Comparison of ENCODE assay signal across 15 cellular contexts in genomic region chr19:38714354-38714778, GRCh38. TPM values are rescaled to one million over a fixed set of nuclear protein-coding genes. Genes with fewer than 3 reads are reported as not detected.
A peak's percentile ranks its signal among the peaks of the same experiment; 100 is the strongest.
DNase-seq lines count a peak whose midpoint lies in the region; FAIRE-seq and TF ChIP-seq lines count a peak whose summit lies in the region.
"Had no signal": no experiment of that assay in that cellular context is flagged by ENCODE, and none has a peak within 500 bp of the region (broad histone marks: within the 10 kb centered on the region; RNA-seq: fewer than 3 reads in every experiment).

No MANE protein-coding gene starts in this region.

- peaks cover 38% of the 10 kb centered on the region for H3K4me1 ChIP-seq in astrocyte (ENCODE audit: insufficient read depth, low read length)
- H3K4me1 ChIP-seq in kidney (ENCODE audit: control insufficient read depth in 1 of 2, insufficient read depth in 1 of 2, low read depth in 1 of 2, low read length in 2 of 2): peaks cover 22 to 57% of the 10 kb centered on the region in 2 donors
- peaks cover 30 to 76% (median 57%) of the 10 kb centered on the region in 6 donors for H3K4me1 ChIP-seq in spleen
- no peaks in the 10 kb centered on the region for H3K4me1 ChIP-seq in OCI-LY7 (ENCODE audit: insufficient read depth, low read length, poor library complexity, severe bottlenecking)
- H3K4me1 ChIP-seq: foreskin keratinocyte had no signal

- H2AFZ ChIP-seq in astrocyte (ENCODE audit: low read depth, low read length): no peak overlapping the region
- H2AFZ ChIP-seq in OCI-LY7 (ENCODE audit: low read length): no peak overlapping the region

- no peaks in the 10 kb centered on the region for H3K9me2 ChIP-seq in OCI-LY7 (ENCODE audit: insufficient read depth, low read length)

- H3K4me3 ChIP-seq in astrocyte (ENCODE audit: insufficient read depth, low read depth, low read length): no peak overlapping the region
- H3K4me3 ChIP-seq in kidney (ENCODE audit: low read length in 2 of 2): no peak overlapping the region
- no peak overlapping the region for H3K4me3 ChIP-seq in spleen
- H3K4me3 ChIP-seq in OCI-LY7 (ENCODE audit: low read depth, low read length, poor library complexity, severe bottlenecking): no peak overlapping the region
- H3K4me3 ChIP-seq: MG63 had no signal

- H3K36me3 ChIP-seq in astrocyte (ENCODE audit: insufficient read depth, low read length) (peaks cover 54% of the 10 kb centered on the region), kidney (ENCODE audit: control insufficient read depth in 1 of 2, insufficient read depth in 2 of 2, low read length in 2 of 2) (peaks cover 41 to 70% of the 10 kb centered on the region in 2 donors), spleen (peaks cover 7 to 100% (median 98%) of the 10 kb centered on the region in 6 donors), OCI-LY7 (ENCODE audit: insufficient read depth, low read length) (peaks cover 51% of the 10 kb centered on the region)

- H3K27me3 ChIP-seq in astrocyte (ENCODE audit: insufficient read depth, low read length) (no peaks in the 10 kb centered on the region), spleen (replicated peaks in 1 of 7) (no peaks in the 10 kb centered on the region)
- H3K27me3 ChIP-seq: foreskin keratinocyte, MG63 had no signal

- H3K79me2 ChIP-seq in astrocyte (ENCODE audit: insufficient read depth, low read length): peaks cover 68% of the 10 kb centered on the region
- no peaks in the 10 kb centered on the region for H3K79me2 ChIP-seq in OCI-LY7 (ENCODE audit: insufficient read depth, low read depth, low read length)

- H3K36me3 Mint-ChIP-seq in Calu3 (ENCODE audit: insufficient read depth, unreplicated experiment) (peaks cover 100% of the 10 kb centered on the region), astrocyte (ENCODE audit: low read depth, unreplicated experiment) (peaks cover 23% of the 10 kb centered on the region)

- H3K4me3 Mint-ChIP-seq in Calu3 (ENCODE audit: low read depth, unreplicated experiment) (no peak overlapping the region), astrocyte (ENCODE audit: unreplicated experiment) (no peak overlapping the region)

- H3K9me3 Mint-ChIP-seq in Calu3 (ENCODE audit: low read depth, unreplicated experiment): no peaks in the 10 kb centered on the region
- no peaks in the 10 kb centered on the region for H3K9me3 Mint-ChIP-seq in astrocyte (ENCODE audit: unreplicated experiment)
- H3K9me3 Mint-ChIP-seq: activated T-helper 2 cell treated with anti-CD3 and anti-CD28 coated beads, Interferon-gamma antibody, Interleukin-2, Interleukin-4, amounts not matched to agents 10 μg/mL and 5 μg/mL and 100 μg/mL, durations not matched to agents 14 hours and 24 hours and 36 hours had no signal

- H3K4me1 Mint-ChIP-seq in Calu3 (ENCODE audit: low read depth, unreplicated experiment) (peaks cover 19% of the 10 kb centered on the region), astrocyte (ENCODE audit: low read depth, unreplicated experiment) (peaks cover 28% of the 10 kb centered on the region)

- H3K9me3 ChIP-seq in astrocyte (ENCODE audit: insufficient read depth, low read depth, low read length) (no peaks in the 10 kb centered on the region), kidney (ENCODE audit: control insufficient read depth in 1 of 2, low read length in 2 of 2) (no peaks in the 10 kb centered on the region), spleen (no peaks in the 10 kb centered on the region), OCI-LY7 (ENCODE audit: low read length) (no peaks in the 10 kb centered on the region)
- H3K9me3 ChIP-seq: MG63 had no signal

- H3K9ac ChIP-seq in astrocyte (ENCODE audit: low read length) (no peak overlapping the region), kidney (ENCODE audit: low read length in 2 of 2) (peak overlapping the region; percentile 61 to 66)

- H4K20me1 ChIP-seq in astrocyte (ENCODE audit: insufficient read depth, low read length): peaks cover 81% of the 10 kb centered on the region
- no peaks in the 10 kb centered on the region for H4K20me1 ChIP-seq in OCI-LY7 (ENCODE audit: insufficient read depth, low read length)

- FAIRE-seq in astrocyte (lab: Jason Lieb, UNC) (no peak), kidney (lab: Jason Lieb, UNC) (no peak)
- FAIRE-seq: H1 had no signal

- intact Hi-C loops in Calu3 (cut with micrococcal nuclease; ENCODE audit: unreplicated experiment): no loop called here
- intact Hi-C loops in kidney (cut with DNase I): no loop called here
- intact Hi-C loops in spleen (cut with DNase I; ENCODE audit: low total_unique reads): no loop called here
- intact Hi-C loops in OCI-LY7 (cut with micrococcal nuclease; ENCODE audit: unreplicated experiment): no loop called here

- 70 to 81% (median 80%) methylated on average over 11 to 14 of the region's 14 CpGs for WGBS in spleen, 5 donors

- DNase-seq in Calu3 (no peak), astrocyte (ENCODE audit: low read depth) (no peak), kidney (no peak), spleen (no peak), NCI-H1105 treated with DMSO at 0.1 percent for 48 hours (lab: John Stamatoyannopoulos, UW) (no peak), OCI-LY7 (ENCODE audit: low spot score) (no peak), DMS 273 treated with DMSO at 0.1 percent for 48 hours (lab: John Stamatoyannopoulos, UW) (no peak)
- no peak for DNase-seq in stimulated activated CD4-positive, alpha-beta T cell treated with anti-CD3 and anti-CD28 coated beads, Interleukin-12 subunit alpha, Interleukin-12 subunit beta, amount 100 ng/mL, for 4 hours
- DNase-seq: effector CD8-positive, alpha-beta T cell; foreskin keratinocyte; MG63; NCI-H2227 treated with DMSO at 0.1 percent for 48 hours had no signal

- no peak overlapping the region for H3K27ac ChIP-seq in astrocyte (ENCODE audit: low read depth, low read length)
- peak overlapping the region; percentile 89 to 92 for H3K27ac ChIP-seq in kidney (ENCODE audit: low read depth in 2 of 2, low read length in 2 of 2)
- H3K27ac ChIP-seq in spleen: peak overlapping the region in 7 of 8 donors; percentile 8 to 88 (median 80)
- no peak overlapping the region for H3K27ac ChIP-seq in OCI-LY7 (ENCODE audit: low read depth, low read length, poor library complexity, severe bottlenecking)
- H3K27ac ChIP-seq: foreskin keratinocyte had no signal

- CTCF ChIA-PET in Calu3 (lab: Charles Lee) (interaction anchor here (0.5 to 0.6 kb wide), 3 partner anchors 22 to 731 kb away, joined by 3 to 4 read pairs (median 3); partner anchors contain the start of gene SUPT5H), OCI-LY7 (lab: Charles Lee; ENCODE audit: unreplicated experiment) (no interaction called here)

- H3K27me3 Mint-ChIP-seq in Calu3 (ENCODE audit: unreplicated experiment) (no peaks in the 10 kb centered on the region), astrocyte (ENCODE audit: low read depth, unreplicated experiment) (no peaks in the 10 kb centered on the region)

- no peak for TF ChIP-seq CTCF in Calu3 (IDR thresholded peaks at IDR 0.05; ENCODE audit: unreplicated experiment)
- TF ChIP-seq CTCF in astrocyte (IDR thresholded peaks at IDR 0.05; ENCODE audit: insufficient read depth, low read depth, low read length): no peak
- no peak for TF ChIP-seq CTCF in kidney (IDR thresholded peaks at IDR 0.05; ENCODE audit: borderline replicate concordance, extremely low read depth, insufficient read depth)
- no peak for TF ChIP-seq CTCF in spleen (IDR thresholded peaks at IDR 0.05 in 8 of 11, conservative IDR thresholded peaks at IDR 0.05 in 3 of 11)
- no peak for TF ChIP-seq CTCF in OCI-LY7 (conservative IDR thresholded peaks at IDR 0.05; ENCODE audit: low read length)

- H3K27ac Mint-ChIP-seq in Calu3 (ENCODE audit: unreplicated experiment) (peak overlapping the region; percentile 73), astrocyte (ENCODE audit: unreplicated experiment) (peak overlapping the region; percentile 58)
- H3K27ac Mint-ChIP-seq: activated T-helper 2 cell treated with anti-CD3 and anti-CD28 coated beads, Interferon-gamma antibody, Interleukin-2, Interleukin-4, amounts not matched to agents 10 μg/mL and 5 μg/mL and 100 μg/mL, durations not matched to agents 14 hours and 24 hours and 36 hours had no signal

- TF ChIP-seq POLR2A in spleen (IDR thresholded peaks at IDR 0.05): no peak

- POLR2A ChIA-PET in OCI-LY7 (lab: Charles Lee): interaction anchor here (0.6 kb wide), 1 partner anchor 655 kb away, joined by 6 read pairs; no protein-coding TSS in a partner anchor

- H3K4me2 ChIP-seq in astrocyte (ENCODE audit: low read length) (no peak overlapping the region), OCI-LY7 (ENCODE audit: low read length) (no peak overlapping the region)

- BruUV-seq in Calu3 (replicated peaks; lab: Mats Ljungman, UMichigan): no TSS peak
- BruUV-seq in OCI-LY7 (replicated peaks; lab: Mats Ljungman, UMichigan): no TSS peak

RNA-seq across cellular contexts. Expression of gene CAPN12, which starts 29.9 kb away (rescaled TPM):
- total RNA-seq in Calu3 (2022) (14.5 and 14.7 TPM in 2 replicates), astrocyte (4.6 and 6.0 TPM in 2 replicates), kidney (31.1 TPM), spleen (10 to 100 TPM in 5 of 7 donors, 1 to 10 TPM in 2; 9.0 to 25.6 (median 12.6) TPM), OCI-LY7 (2022) (2.6 and 3.7 TPM in 2 replicates)
- polyA plus RNA-seq in kidney (ENCODE audit: insufficient read depth, low read depth, low replicate concordance) (27.1 TPM), spleen (10 to 100 TPM; 15.2 to 33.3 (median 29.1) TPM)
- 1.2 and 2.9 TPM in 2 replicates for total RNA-seq in OCI-LY7 (2014; rRNA removed; shearing (Covaris generic))

RNA-seq across cellular contexts. Expression of gene LGALS7, which starts 59.0 kb away (rescaled TPM):
- not detected in 2 replicates for total RNA-seq in Calu3 (2022)
- total RNA-seq in astrocyte: not detected in 2 replicates
- total RNA-seq in kidney: 1.3 TPM
- polyA plus RNA-seq in kidney (ENCODE audit: insufficient read depth, low read depth, low replicate concordance): not detected
- total RNA-seq in spleen: 1 to 10 TPM in 1 of 7 donors, not detected in 6; 4.4 TPM
- 1 to 10 TPM in 2 of 3 donors, under 1 TPM in 1; 0.52 to 7.4 (median 5.1) TPM for polyA plus RNA-seq in spleen
- not detected in 2 replicates for total RNA-seq in OCI-LY7 (2014; rRNA removed; shearing (Covaris generic))
- not detected in 2 replicates for total RNA-seq in OCI-LY7 (2022)
- total RNA-seq: activated T-helper 2 cell treated with anti-CD3 and anti-CD28 coated beads, Interferon-gamma antibody, Interleukin-2, Interleukin-4, amounts not matched to agents 10 μg/mL and 5 μg/mL and 100 μg/mL, durations not matched to agents 14 hours and 24 hours and 36 hours; H1; renal cortical epithelial cell had no signal

Comparison
In these comparisons a context has a peak if more than half of its experiments do, and no peak if none do; other contexts are left out.
1. H3K27ac ChIP-seq: peak in kidney (2 of 2) and spleen (7 of 8); none in astrocyte (single experiment) and OCI-LY7 (single experiment).